In genomic region chr18:75210274-75211001, GRCh38 we compare ENCODE assay signal across 8 cellular contexts. TPM values are rescaled to one million over a fixed set of nuclear protein-coding genes. Genes with fewer than 3 reads are reported as not detected.
DNase-seq lines count a peak whose midpoint lies in the region; ATAC-seq, FAIRE-seq and TF ChIP-seq lines count a peak whose summit lies in the region.

Gene TSHZ1 (plus strand): TSS chr18:75210797. CDS start chr18:75211877, 1,080 bp downstream.

- ATAC-seq in A549 (peak in 1 of 2 experiments; percentile 56; a peak in 3 of 6 replicates), GM18511 (IDR thresholded peaks at IDR 0.05; ENCODE audit: unreplicated experiment) (peak; percentile 36), HG03039 (IDR thresholded peaks at IDR 0.05; ENCODE audit: unreplicated experiment) (peak; percentile 25), T-helper 17 cell (peak; percentile 61)

- H3K27me3 Mint-ChIP-seq in T-helper 17 cell (no peaks in the 10 kb centered on the region), MCF 10A (ENCODE audit: insufficient read depth, unreplicated experiment) (no peaks in the 10 kb centered on the region)

- FAIRE-seq in A549 (lab: Jason Lieb, UNC): no peak

- intact Hi-C loops in MCF 10A (cut with micrococcal nuclease): loop anchor here (2.0 to 10.0 kb wide), 6 partner anchors 37 to 1142 kb away; no protein-coding TSS in a partner anchor

- CTCF ChIA-PET in A549 (lab: Yijun Ruan, JAX) (interaction anchor here (1.3 kb wide), 1 partner anchor 21 kb away, joined by 3 read pairs; no protein-coding TSS in a partner anchor), MCF 10A (lab: Yijun Ruan, JAX) (interaction anchor here (0.6 to 1.0 kb wide), 6 partner anchors 32 to 1264 kb away, joined by 3 to 6 read pairs (median 4); no protein-coding TSS in a partner anchor)

- H3K27ac ChIP-seq in A549 (peak within 1 kb of the TSS; percentile 92 to 99), iPS DF 6.9 (ENCODE audit: low read length) (no peak within 1 kb of the TSS)

- H3K4me1 ChIP-seq in A549 (peaks cover 22% of the 10 kb centered on the region), iPS DF 6.9 (ENCODE audit: control insufficient read depth, insufficient read depth, low read length) (peaks cover 9% of the 10 kb centered on the region)

- no peak for TF ChIP-seq POLR2A in A549 (IDR thresholded peaks at IDR 0.05; ENCODE audit: low read length)

- peaks cover 39% of the 10 kb centered on the region for H3K27me3 ChIP-seq in iPS DF 6.9 (ENCODE audit: control insufficient read depth, insufficient read depth, low read length)

- H3K27ac Mint-ChIP-seq in T-helper 17 cell (peak within 1 kb of the TSS; percentile 99), MCF 10A (ENCODE audit: low read depth, unreplicated experiment) (peak within 1 kb of the TSS; percentile 92)

- no peaks in the 10 kb centered on the region for H3K9me3 ChIP-seq in A549
- no peaks in the 10 kb centered on the region for H3K9me3 ChIP-seq in T-helper 17 cell (ENCODE audit: control insufficient read depth, low read length, poor library complexity, severe bottlenecking)
- no peaks in the 10 kb centered on the region for H3K9me3 ChIP-seq in iPS DF 6.9 (ENCODE audit: control insufficient read depth, insufficient read depth, low read length)

- POLR2A ChIA-PET in A549 (lab: Yijun Ruan, JAX) (interaction anchor here (0.6 to 0.8 kb wide), 4 partner anchors 17 to 231 kb away, joined by 4 to 12 read pairs (median 6); no protein-coding TSS in a partner anchor), MCF 10A (lab: Yijun Ruan, JAX) (interaction anchor here (0.6 to 3.8 kb wide), 36 partner anchors 10 to 1409 kb away, joined by 3 to 28 read pairs (median 4); partner anchors contain the start of gene ZNF407)

- no peaks in the 10 kb centered on the region; the same call in 1 of the 2 replicates for H3K36me3 ChIP-seq in iPS DF 6.9 (ENCODE audit: control insufficient read depth, insufficient read depth, low read length)

- H3K4me2 ChIP-seq in A549: peak within 1 kb of the TSS; percentile 77

- no peak for TF ChIP-seq EP300 in A549 (IDR thresholded peaks at IDR 0.05)

- no TSS peak for BruUV-seq in MCF 10A (replicated peaks; lab: Mats Ljungman, UMichigan)

- peak within 1 kb of the TSS; percentile 83 for H3K4me3 ChIP-seq in A549
- H3K4me3 ChIP-seq in iPS DF 6.9 (ENCODE audit: low read length): peak within 1 kb of the TSS; percentile 83; the same call in 1 of the 2 replicates
- peak within 1 kb of the TSS; percentile 63 for H3K4me3 ChIP-seq in retinal pigment epithelial cell (ENCODE audit: low read length)

- H3K36me3 Mint-ChIP-seq in T-helper 17 cell (ENCODE audit: low read depth) (peaks cover 5% of the 10 kb centered on the region), MCF 10A (ENCODE audit: insufficient read depth, unreplicated experiment) (peaks cover 13% of the 10 kb centered on the region)

- TF ChIP-seq RAD21 in A549 (conservative IDR thresholded peaks at IDR 0.05 in 1 of 2, IDR thresholded peaks at IDR 0.05 in 1 of 2): no peak

- H3K4me1 Mint-ChIP-seq in T-helper 17 cell (peaks cover 53% of the 10 kb centered on the region), MCF 10A (ENCODE audit: insufficient read depth, unreplicated experiment) (peaks cover 43% of the 10 kb centered on the region)

- TF ChIP-seq CTCF in A549 (IDR thresholded peaks at IDR 0.05) (no peak), MCF 10A (IDR thresholded peaks at IDR 0.05; ENCODE audit: unreplicated experiment) (no peak), retinal pigment epithelial cell (conservative IDR thresholded peaks at IDR 0.05; ENCODE audit: low read depth, low read length) (no peak)

- H3K4me3 Mint-ChIP-seq in T-helper 17 cell (peak within 1 kb of the TSS; percentile 98), MCF 10A (ENCODE audit: unreplicated experiment) (peak within 1 kb of the TSS; percentile 98)

- DNase-seq in A549 (ENCODE audit: low read depth in 1 of 2, low spot score in 1 of 2): peak; percentile 51 to 76
- peak; percentile 61 for DNase-seq in NCI-H2029 (lab: John Stamatoyannopoulos, UW)
- peak in 1 of 3 donors; percentile 30 for DNase-seq in T-helper 17 cell
- peak; percentile 91 for DNase-seq in MCF 10A (ENCODE audit: unreplicated experiment)
- DNase-seq in iPS DF 6.9 (ENCODE audit: low read depth, low spot score): no peak
- peak; percentile 68 for DNase-seq in retinal pigment epithelial cell (ENCODE audit: low read depth)

- WGBS in A549 (ENCODE audit: missing lambda C conversion rate): 5% methylated on average over 15 of the region's 15 CpGs
- no CpG with 5 or more reads among the region's 15 CpGs for WGBS in iPS DF 6.9 (ENCODE audit: insufficient coverage, insufficient read length)

- no peaks in the 10 kb centered on the region for H3K9me3 Mint-ChIP-seq in MCF 10A (ENCODE audit: unreplicated experiment)

TF ChIP-seq in A549, 52 proteins besides CTCF, POLR2A, EP300 and RAD21:
- TF ChIP-seq MYC (IDR thresholded peaks at IDR 0.05; ENCODE audit: borderline replicate concordance, low read length) (no peak), HOXB5 (CRISPR knock-in tag; IDR thresholded peaks at IDR 0.05) (peak; percentile 97)

RNA-seq across cellular contexts. Expression of gene TSHZ1, which starts in this region (rescaled TPM):
- 2.2 and 2.9 TPM in 2 replicates for polyA plus RNA-seq in A549 (2011; rRNA removed)
- polyA plus RNA-seq in A549 (2012; cell fraction: cytosol; rRNA removed): 2.1 and 2.9 TPM in 2 replicates
- 1.8 and 2.4 TPM in 2 replicates for polyA plus RNA-seq in A549 (2012; cell fraction: nucleus; rRNA removed)
- 2.7 to 3.0 TPM (median 2.8 TPM) in 3 replicates for polyA plus RNA-seq in A549 (2017; fragmentation: RNase III; extraction: RNeasy Plus Mini Kit Qiagen cat#74134 plus additional on column Dnase treatment)
- 3.8 and 4.0 TPM in 2 replicates for polyA minus RNA-seq in A549 (2011; rRNA and poly(A)+ RNA removed)
- total RNA-seq in T-helper 17 cell: 10 to 100 TPM; 17.5 to 17.6 TPM
- total RNA-seq in MCF 10A (2022): 9.7 and 11.7 TPM in 2 replicates
